ENCODE assay signal across 17 cellular contexts in the genomic region with DNA sequence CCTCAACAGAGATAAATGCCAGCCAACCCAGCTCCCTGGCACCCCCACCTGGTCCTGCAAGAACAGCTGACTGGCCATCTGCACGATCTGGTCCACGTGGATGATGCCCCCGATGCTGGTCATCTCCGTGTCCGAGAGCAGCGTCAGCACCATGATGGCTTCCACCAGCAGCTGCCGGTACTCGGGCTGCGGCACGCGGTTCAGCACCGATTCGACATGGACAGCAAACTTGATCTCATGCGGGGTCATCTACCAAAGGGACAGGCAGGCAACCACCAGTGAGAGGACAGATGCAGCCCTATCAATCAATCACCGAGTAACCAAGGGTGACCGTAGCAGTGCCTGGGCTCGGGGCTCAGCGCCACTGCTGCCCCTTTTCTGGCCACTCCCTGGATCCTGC.
"Had no signal": no experiment of that assay in that cellular context is flagged by ENCODE, and none has a peak within 500 bp of the region (broad histone marks: within the 10 kb centered on the region; RNA-seq: fewer than 3 reads in every experiment).

No MANE protein-coding gene starts in this region.

- H3K27ac ChIP-seq: brain microvascular endothelial cell, thyroid gland had no signal

- DNase-seq: activated CD4-positive, alpha-beta T cell treated with anti-CD3 and anti-CD28 coated beads, Interleukin-2, amount 10 ng/mL, durations not matched to agents 7 days and 5 days; activated CD4-positive, CD25-positive, alpha-beta regulatory T cell; activated CD8-positive, alpha-beta memory T cell treated with anti-CD3 and anti-CD28 coated beads, Interleukin-2, amount 50 U/mL, for 48 hours; activated gamma-delta T cell; activated T-cell treated with anti-CD3 and anti-CD28 coated beads, Interleukin-2, amount 50 U/mL, for 72 hours; amniotic stem cell; brain microvascular endothelial cell; cerebellar nuclear complex; effector memory CD8-positive, alpha-beta T cell; islet precursor cell; mammary epithelial cell; sigmoid colon; thyroid gland had no signal

- H3K36me3 ChIP-seq: brain microvascular endothelial cell, sigmoid colon, thyroid gland, vagina had no signal

- ATAC-seq: activated T-cell treated with anti-CD3 and anti-CD28 coated beads, Interleukin-2, amount 50 U/mL, for 72 hours; effector memory CD8-positive, alpha-beta T cell; stimulated activated effector memory CD8-positive, alpha-beta T cell treated with anti-CD3 and anti-CD28 coated beads, Interleukin-12 subunit alpha, Interleukin-12 subunit beta, amount 100 ng/mL, for 72 hours had no signal

- H3K9me3 ChIP-seq: sigmoid colon, thyroid gland, vagina had no signal

- H3K27me3 ChIP-seq: brain microvascular endothelial cell, sigmoid colon, thyroid gland, vagina had no signal

- H3K4me3 ChIP-seq: sigmoid colon, thyroid gland, vagina had no signal

- FAIRE-seq: frontal cortex, TTC549 had no signal
